ENCODE assay signal across 22 cellular contexts in genomic region chr12:57126061-57126460, GRCh38. TPM values are rescaled to one million over a fixed set of nuclear protein-coding genes. Genes with fewer than 3 reads are reported as not detected.
DNase-seq lines count a peak whose midpoint lies in the region; ATAC-seq and TF ChIP-seq lines count a peak whose summit lies in the region.
"Had no signal": no experiment of that assay in that cellular context is flagged by ENCODE, and none has a peak within 500 bp of the region (broad histone marks: within the 10 kb centered on the region; RNA-seq: fewer than 3 reads in every experiment).

No MANE protein-coding gene starts in this region.

- H3K4me1 Mint-ChIP-seq in endodermal cell (peaks cover 20% of the 10 kb centered on the region), neural crest cell (peaks cover 19% of the 10 kb centered on the region)
- peaks cover 11% of the 10 kb centered on the region for H3K4me1 Mint-ChIP-seq in activated naive CD8-positive, alpha-beta T cell treated with anti-CD3 and anti-CD28 coated beads, Interleukin-2, amount 50 U/mL, for 24 hours

- H3K27me3 ChIP-seq in left ventricle myocardium inferior (ENCODE audit: low read depth) (no peaks in the 10 kb centered on the region), endodermal cell (ENCODE audit: control insufficient read depth, insufficient read depth, low read length, poor library complexity, severe bottlenecking) (no peaks in the 10 kb centered on the region), lower lobe of right lung (ENCODE audit: low read depth) (no peaks in the 10 kb centered on the region)
- H3K27me3 ChIP-seq: BE2C had no signal

- H3K27ac ChIP-seq in left ventricle myocardium inferior (replicated peaks) (peak overlapping the region; percentile 99), endodermal cell (ENCODE audit: low read depth, low read length) (no peak overlapping the region), lower lobe of right lung (no peak overlapping the region)

- peaks cover 15% of the 10 kb centered on the region for H3K27me3 Mint-ChIP-seq in endodermal cell (ENCODE audit: insufficient read depth)
- H3K27me3 Mint-ChIP-seq in neural crest cell (ENCODE audit: low read depth): peaks cover 19% of the 10 kb centered on the region
- peaks cover 21% of the 10 kb centered on the region for H3K27me3 Mint-ChIP-seq in activated naive CD8-positive, alpha-beta T cell treated with anti-CD3 and anti-CD28 coated beads, Interleukin-2, amount 50 U/mL, for 24 hours
- H3K27me3 Mint-ChIP-seq: CD4-positive, alpha-beta memory T cell had no signal

- H3K9me3 Mint-ChIP-seq in endodermal cell (peaks cover 2% of the 10 kb centered on the region), neural crest cell (no peaks in the 10 kb centered on the region)
- no peaks in the 10 kb centered on the region for H3K9me3 Mint-ChIP-seq in activated naive CD8-positive, alpha-beta T cell treated with anti-CD3 and anti-CD28 coated beads, Interleukin-2, amount 50 U/mL, for 24 hours
- H3K9me3 Mint-ChIP-seq: CD4-positive, alpha-beta memory T cell had no signal

- no peak overlapping the region for H3K27ac Mint-ChIP-seq in endodermal cell
- no peak overlapping the region for H3K27ac Mint-ChIP-seq in neural crest cell (ENCODE audit: unreplicated experiment)
- H3K27ac Mint-ChIP-seq in activated naive CD8-positive, alpha-beta T cell treated with anti-CD3 and anti-CD28 coated beads, Interleukin-2, amount 50 U/mL, for 24 hours: no peak overlapping the region

- H3K36me3 Mint-ChIP-seq in endodermal cell (ENCODE audit: low read depth): no peaks in the 10 kb centered on the region
- H3K36me3 Mint-ChIP-seq in neural crest cell (ENCODE audit: low read depth): no peaks in the 10 kb centered on the region
- H3K36me3 Mint-ChIP-seq in activated naive CD8-positive, alpha-beta T cell treated with anti-CD3 and anti-CD28 coated beads, Interleukin-2, amount 50 U/mL, for 24 hours (ENCODE audit: low read depth): no peaks in the 10 kb centered on the region
- H3K36me3 Mint-ChIP-seq: CD4-positive, alpha-beta memory T cell; IgD-negative memory B cell had no signal

- ATAC-seq in left ventricle myocardium superior (no peak), lower lobe of right lung (no peak)
- ATAC-seq in activated naive CD8-positive, alpha-beta T cell treated with anti-CD3 and anti-CD28 coated beads, Interleukin-2, amount 50 U/mL, for 24 hours: no peak

- peaks cover 37% of the 10 kb centered on the region for H3K4me1 ChIP-seq in left ventricle myocardium inferior
- H3K4me1 ChIP-seq in endodermal cell (ENCODE audit: control insufficient read depth, insufficient read depth, low read length): no peaks in the 10 kb centered on the region
- H3K4me1 ChIP-seq in lower lobe of right lung: peaks cover 25% of the 10 kb centered on the region

- DNase-seq in left ventricle myocardium inferior (no peak), left ventricle myocardium superior (no peak), endodermal cell (peak; percentile 36), neural crest cell (ENCODE audit: low read depth, low spot score) (no peak), lower lobe of right lung (no peak)
- DNase-seq in activated naive CD8-positive, alpha-beta T cell treated with anti-CD3 and anti-CD28 coated beads, Interleukin-2, amount 50 U/mL, for 24 hours: no peak
- no peak for DNase-seq in NK-92 treated with Interleukin-12 subunit alpha and Interleukin-12 subunit beta, amount 100 ng/mL, for 24 hours (lab: John Stamatoyannopoulos, UW)
- DNase-seq: BE2C; Calu3; CD4-positive, alpha-beta memory T cell; GF-D8; GM23248; HCEC 1CT; Kasumi-1; MM.1S; NCI-H1092 treated with DMSO at 0.1 percent for 48 hours; NCI-H146; NCI-H2029 treated with DMSO at 0.1 percent for 48 hours; SHP77 had no signal

- H3K4me3 ChIP-seq in left ventricle myocardium inferior (no peak overlapping the region), endodermal cell (ENCODE audit: low read length) (no peak overlapping the region), lower lobe of right lung (no peak overlapping the region)
- H3K4me3 ChIP-seq: GM23248 had no signal

- intact Hi-C loops in left ventricle myocardium inferior (cut with micrococcal nuclease): no loop called here
- intact Hi-C loops in left ventricle myocardium superior (cut with micrococcal nuclease): no loop called here
- intact Hi-C loops in lower lobe of right lung (cut with DNase I): loop anchor here (10.0 kb wide), 1 partner anchor 49 kb away; no protein-coding TSS in a partner anchor

- WGBS in endodermal cell (ENCODE audit: insufficient coverage in 1 of 2, insufficient read length in 1 of 2), 2 experiments: 91 to 95% methylated on average over 7 to 11 of the region's 11 CpGs

- H3K9ac ChIP-seq in endodermal cell (ENCODE audit: extremely low read depth, low read length, poor library complexity, severe bottlenecking): no peak overlapping the region

- H3K4me3 Mint-ChIP-seq in endodermal cell (no peak overlapping the region), neural crest cell (peak overlapping the region; percentile 58)
- no peak overlapping the region for H3K4me3 Mint-ChIP-seq in activated naive CD8-positive, alpha-beta T cell treated with anti-CD3 and anti-CD28 coated beads, Interleukin-2, amount 50 U/mL, for 24 hours

- H3K9me3 ChIP-seq in left ventricle myocardium inferior (replicated peaks) (no peaks in the 10 kb centered on the region), endodermal cell (ENCODE audit: control insufficient read depth, low read length) (no peaks in the 10 kb centered on the region), lower lobe of right lung (no peaks in the 10 kb centered on the region)
- H3K9me3 ChIP-seq: BE2C had no signal

- TF ChIP-seq CTCF in left ventricle myocardium inferior (IDR thresholded peaks at IDR 0.05; ENCODE audit: borderline replicate concordance) (no peak), endodermal cell (conservative IDR thresholded peaks at IDR 0.05) (no peak), neural crest cell (conservative IDR thresholded peaks at IDR 0.05) (no peak), lower lobe of right lung (IDR thresholded peaks at IDR 0.05) (no peak)

- no peaks in the 10 kb centered on the region for H3K36me3 ChIP-seq in left ventricle myocardium inferior
- no peaks in the 10 kb centered on the region for H3K36me3 ChIP-seq in endodermal cell (ENCODE audit: control insufficient read depth, insufficient read depth, low read length)
- H3K36me3 ChIP-seq in lower lobe of right lung: no peaks in the 10 kb centered on the region
- H3K36me3 ChIP-seq: BE2C had no signal

RNA-seq across cellular contexts. Expression of gene LRP1, which starts 2.2 kb away (rescaled TPM):
- 61.0 TPM for total RNA-seq in left ventricle myocardium inferior
- total RNA-seq in left ventricle myocardium superior: 108 TPM
- 10 to 100 TPM; 74.5 to 87.7 TPM for total RNA-seq in endodermal cell
- 42.2 TPM for polyA plus RNA-seq in endodermal cell (2013, experiment 1 of 2)
- 43.6 TPM for polyA plus RNA-seq in endodermal cell (2013, experiment 2 of 2)
- total RNA-seq in neural crest cell: 61.8 and 62.7 TPM in 2 replicates
- total RNA-seq in lower lobe of right lung: 404 TPM

RNA-seq across cellular contexts. Expression of gene STAT6, which starts 14.9 kb away (rescaled TPM):
- total RNA-seq in left ventricle myocardium inferior (46.2 TPM), left ventricle myocardium superior (46.1 TPM), endodermal cell (100 to 1,000 TPM in 1 of 2 donors, 10 to 100 TPM in 1; 60.2 to 102 TPM), neural crest cell (40.2 and 41.7 TPM in 2 replicates), lower lobe of right lung (269 TPM)
- polyA plus RNA-seq in endodermal cell (2013, experiment 1 of 2): 37.7 TPM
- 30.1 TPM for polyA plus RNA-seq in endodermal cell (2013, experiment 2 of 2)

RNA-seq across cellular contexts. Expression of gene LRP1-AS, which starts 21.4 kb away (rescaled TPM):
- total RNA-seq in left ventricle myocardium inferior (not detected), left ventricle myocardium superior (not detected), endodermal cell (not detected), neural crest cell (not detected in 2 replicates), lower lobe of right lung (not detected)
- polyA plus RNA-seq in endodermal cell (2013, experiment 1 of 2): not detected
- not detected for polyA plus RNA-seq in endodermal cell (2013, experiment 2 of 2)
- total RNA-seq: A172; Calu3; CD4-positive, alpha-beta memory T cell; GM23248; NCI-H460 had no signal
- polyA plus RNA-seq: CD4-positive, alpha-beta memory T cell; IgD-negative memory B cell had no signal

RNA-seq across cellular contexts. Expression of gene NAB2, which starts 37.1 kb away (rescaled TPM):
- total RNA-seq in left ventricle myocardium inferior: 10.1 TPM
- total RNA-seq in left ventricle myocardium superior: 10.9 TPM
- total RNA-seq in endodermal cell: 10 to 100 TPM; 13.5 to 21.7 TPM
- polyA plus RNA-seq in endodermal cell (2013, experiment 1 of 2): 37.0 TPM
- polyA plus RNA-seq in endodermal cell (2013, experiment 2 of 2): 34.9 TPM
- 58.0 and 61.2 TPM in 2 replicates for total RNA-seq in neural crest cell
- total RNA-seq in lower lobe of right lung: 28.9 TPM

RNA-seq across cellular contexts. Expression of gene NEMP1, which starts 47.5 kb away (rescaled TPM):
- total RNA-seq in left ventricle myocardium inferior: 3.3 TPM
- total RNA-seq in left ventricle myocardium superior: 3.7 TPM
- total RNA-seq in endodermal cell: 10 to 100 TPM; 36.3 to 52.6 TPM
- polyA plus RNA-seq in endodermal cell (2013, experiment 1 of 2): 32.8 TPM
- 30.2 TPM for polyA plus RNA-seq in endodermal cell (2013, experiment 2 of 2)
- total RNA-seq in neural crest cell: 44.0 and 49.6 TPM in 2 replicates
- 19.1 TPM for total RNA-seq in lower lobe of right lung
